8 cellular contexts compared by ENCODE assay signal in the genomic region with DNA sequence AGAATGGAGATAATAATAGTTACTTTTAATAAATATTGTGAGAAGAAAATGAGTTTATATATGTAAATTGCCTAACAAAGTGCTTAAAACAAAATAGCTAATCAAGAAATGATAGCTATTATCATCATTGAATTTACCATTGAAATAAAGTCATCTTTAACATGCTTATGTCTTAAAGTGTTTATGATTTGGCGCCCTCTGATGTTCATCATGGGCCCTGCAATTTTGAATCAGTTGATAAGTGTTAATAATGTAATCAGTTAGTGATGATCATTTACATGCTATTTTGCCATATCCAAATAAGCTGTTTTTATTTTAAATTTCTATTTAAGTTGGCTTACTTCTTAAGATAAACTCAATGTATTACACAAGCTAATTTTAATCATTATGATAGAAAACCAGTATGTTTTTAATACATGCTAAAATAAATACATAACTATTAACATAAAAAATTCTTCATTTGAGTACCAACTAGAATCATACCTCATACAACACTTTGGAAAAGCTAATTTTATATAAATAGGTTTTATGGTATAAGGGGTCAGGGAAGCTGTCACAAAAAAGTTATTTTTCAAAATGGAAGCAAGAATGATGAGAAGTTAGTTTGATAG. TPM values are rescaled to one million over a fixed set of nuclear protein-coding genes. Genes with fewer than 3 reads are reported as not detected.
DNase-seq lines count a peak whose midpoint lies in the region; ATAC-seq, FAIRE-seq and TF ChIP-seq lines count a peak whose summit lies in the region.

No MANE protein-coding gene starts in this region.

- no peaks in the 10 kb centered on the region for H3K4me1 Mint-ChIP-seq in activated T-cell treated with anti-CD3 and anti-CD28 coated beads, Interleukin-2, amount 50 U/mL, for 24 hours (ENCODE audit: low read depth)

- H3K27me3 ChIP-seq in SJCRH30 (no peaks in the 10 kb centered on the region), mammary epithelial cell (ENCODE audit: insufficient read depth, low read length) (no peaks in the 10 kb centered on the region), HepG2 (ENCODE audit: control insufficient read depth in 1 of 2, insufficient read depth in 2 of 2, low read length in 2 of 2) (no peaks in the 10 kb centered on the region)

- TF ChIP-seq EP300 in HepG2 (IDR thresholded peaks at IDR 0.05; ENCODE audit: low read depth in 2 of 2, low read length in 2 of 2), result no peak
- no peak for TF ChIP-seq EP300 in HepG2 (CRISPR knock-in tag; IDR thresholded peaks at IDR 0.05; ENCODE audit: borderline replicate concordance)

- H2AFZ ChIP-seq in mammary epithelial cell (ENCODE audit: low read depth, low read length) (no peak overlapping the region), HepG2 (ENCODE audit: low read length) (no peak overlapping the region)

- H3K4me3 Mint-ChIP-seq in activated T-cell treated with anti-CD3 and anti-CD28 coated beads, Interleukin-2, amount 50 U/mL, for 24 hours, result no peak overlapping the region

- intact Hi-C loops in mammary epithelial cell (cut with micrococcal nuclease), result loop anchor here (1.0 kb wide), 2 partner anchors 151 to 244 kb away; no protein-coding TSS in a partner anchor
- intact Hi-C loops in HepG2 (cut with micrococcal nuclease; ENCODE audit: unreplicated experiment), result loop anchor here (1.0 to 5.0 kb wide), 3 partner anchors 152 to 1312 kb away; a partner anchor contains a TSS

- CTCF ChIA-PET in mammary epithelial cell (lab: Charles Lee; ENCODE audit: low non-redundant PET) (interaction anchor here (0.6 to 1.0 kb wide), 4 partner anchors 47 to 754 kb away, joined by 3 to 5 read pairs (median 4); no protein-coding TSS in a partner anchor), HepG2 (lab: Yijun Ruan, JAX; ENCODE audit: low intra/inter-chr PET ratio, low total read pairs) (interaction anchor here (1.4 to 3.5 kb wide), 2 partner anchors 243 to 1312 kb away, joined by 4 to 61 read pairs; no protein-coding TSS in a partner anchor)

- H3K4me3 ChIP-seq in SJCRH30, result no peak overlapping the region
- H3K4me3 ChIP-seq in mammary epithelial cell (replicated peaks in 1 of 3; ENCODE audit: insufficient read depth in 1 of 3, low read depth in 2 of 3, low read length in 3 of 3), result no peak overlapping the region
- H3K4me3 ChIP-seq in HepG2 (replicated peaks in 1 of 3; ENCODE audit: insufficient read depth in 1 of 3, low read depth in 2 of 3, low read length in 3 of 3), result no peak overlapping the region

- TF ChIP-seq POLR2A in HepG2 (IDR thresholded peaks at IDR 0.05; ENCODE audit: insufficient read depth in 1 of 2, low read depth in 2 of 2, low read length in 2 of 2), result no peak

- H3K36me3 ChIP-seq in SJCRH30 (no peaks in the 10 kb centered on the region), mammary epithelial cell (ENCODE audit: insufficient read depth, low read length) (no peaks in the 10 kb centered on the region), HepG2 (replicated peaks in 1 of 2; ENCODE audit: control insufficient read depth in 1 of 2, insufficient read depth in 2 of 2, low read length in 2 of 2) (no peaks in the 10 kb centered on the region)

- no peak for ATAC-seq in HepG2
- no peak for ATAC-seq in GM18873 (IDR thresholded peaks at IDR 0.05; ENCODE audit: low FRiP score, unreplicated experiment)

- TF ChIP-seq CTCF in mammary epithelial cell (conservative IDR thresholded peaks at IDR 0.05 in 1 of 2, IDR thresholded peaks at IDR 0.05 in 1 of 2; ENCODE audit: extremely low read depth in 1 of 2, insufficient read depth in 1 of 2, low read depth in 1 of 2, low read length in 2 of 2), result peak; percentile 80 to 94
- TF ChIP-seq CTCF in HepG2 (CRISPR knock-in tag; IDR thresholded peaks at IDR 0.05), result peak; percentile 58

- H3K4me2 ChIP-seq in mammary epithelial cell (ENCODE audit: insufficient read depth, low read depth, low read length) (no peak overlapping the region), HepG2 (ENCODE audit: low read depth, low read length) (no peak overlapping the region)

- H3K9me3 ChIP-seq in SJCRH30 (replicated peaks) (peaks cover 18% of the 10 kb centered on the region; the same call in 1 of the 2 replicates), mammary epithelial cell (replicated peaks; ENCODE audit: insufficient read depth, low read length) (peaks cover 16% of the 10 kb centered on the region), HepG2 (ENCODE audit: low read length) (peaks cover 37% of the 10 kb centered on the region)

- BruUV-seq in mammary epithelial cell (replicated peaks; lab: Mats Ljungman, UMichigan), result no TSS peak
- BruUV-seq in HepG2 (replicated peaks; lab: Mats Ljungman, UMichigan), result no TSS peak

- POLR2A ChIA-PET in HepG2 (lab: Yijun Ruan, JAX), result no interaction called here

- dilution Hi-C loops in mammary epithelial cell (cut with HindIII; ENCODE audit: low sequenced_read_pairs), result loop anchor here (25.0 kb wide), 1 partner anchor 152 kb away; a partner anchor contains a TSS

- TF ChIP-seq RAD21 in HepG2 (CRISPR knock-in tag; IDR thresholded peaks at IDR 0.05), result no peak

- in situ Hi-C loops in mammary epithelial cell (cut with MboI; ENCODE audit: low sequenced_read_pairs in 2 of 2), result loop anchor here in 1 of 2 donors (5.0 to 10.0 kb wide), 2 partner anchors 150 to 242 kb away; a partner anchor contains a TSS
- in situ Hi-C loops in HepG2 (cut with HindIII; ENCODE audit: extremely low pct_ligation_motif_present, low pct_unique_long_range_greater_than_20kb), result loop anchor here (5.0 kb wide), 1 partner anchor 242 kb away; no protein-coding TSS in a partner anchor

- no peaks in the 10 kb centered on the region for H3K79me2 ChIP-seq in mammary epithelial cell (ENCODE audit: insufficient read depth, low read length)
- H3K79me2 ChIP-seq in HepG2 (ENCODE audit: insufficient read depth, low read length), result no peaks in the 10 kb centered on the region

- no peak for FAIRE-seq in HepG2 (lab: Jason Lieb, UNC)

- H3K27me3 Mint-ChIP-seq in activated T-cell treated with anti-CD3 and anti-CD28 coated beads, Interleukin-2, amount 50 U/mL, for 24 hours, result peaks cover 2% of the 10 kb centered on the region

- no peak overlapping the region for H3K27ac Mint-ChIP-seq in activated T-cell treated with anti-CD3 and anti-CD28 coated beads, Interleukin-2, amount 50 U/mL, for 24 hours

- WGBS in mammary epithelial cell (ENCODE audit: low coverage, missing lambda C conversion rate), result 0% methylated on average over 1 of the region's 1 CpG
- 2% methylated on average over 1 of the region's 1 CpG for whole genome bisulfite sequencing in HepG2 (ENCODE audit: low lambda C conversion rate)

- H4K20me1 ChIP-seq in mammary epithelial cell (ENCODE audit: insufficient read depth, low read length), result no peaks in the 10 kb centered on the region
- H4K20me1 ChIP-seq in HepG2 (ENCODE audit: insufficient read depth, low read length), result no peaks in the 10 kb centered on the region

- H3K9me3 Mint-ChIP-seq in activated T-cell treated with anti-CD3 and anti-CD28 coated beads, Interleukin-2, amount 50 U/mL, for 24 hours, result peaks cover 27% of the 10 kb centered on the region

- DNase-seq in activated T-cell treated with anti-CD3 and anti-CD28 coated beads for 1 hour (ENCODE audit: low read depth) (peak; percentile 19), LHCN-M2 (ENCODE audit: low read depth) (peak; percentile 62), SJCRH30 (peak; percentile 25 to 69), mammary epithelial cell (peak; percentile 35), HepG2 (ENCODE audit: low spot score) (peak; percentile 43), superior temporal gyrus (ENCODE audit: extremely low spot score) (peak; percentile 91)
- DNase-seq in activated T-cell treated with anti-CD3 and anti-CD28 coated beads, Interleukin-2, amount 50 U/mL, for 24 hours, result no peak

- H3K4me1 ChIP-seq in SJCRH30 (no peaks in the 10 kb centered on the region), mammary epithelial cell (ENCODE audit: insufficient read depth, low read length) (peaks cover 11% of the 10 kb centered on the region), HepG2 (ENCODE audit: insufficient read depth, low read length) (no peaks in the 10 kb centered on the region)

- H3K36me3 Mint-ChIP-seq in activated T-cell treated with anti-CD3 and anti-CD28 coated beads, Interleukin-2, amount 50 U/mL, for 24 hours (ENCODE audit: low read depth), result peaks cover 4% of the 10 kb centered on the region

- H3K27ac ChIP-seq in SJCRH30, result no peak overlapping the region
- H3K27ac ChIP-seq in mammary epithelial cell (ENCODE audit: insufficient read depth, low read depth, low read length), result no peak overlapping the region
- H3K27ac ChIP-seq in HepG2 (ENCODE audit: extremely low read length, insufficient read depth, low read length), result no peak overlapping the region

- H3K9ac ChIP-seq in mammary epithelial cell (ENCODE audit: insufficient read depth, low read length), result no peak overlapping the region
- no peak overlapping the region for H3K9ac ChIP-seq in HepG2 (ENCODE audit: insufficient read depth, low read depth, low read length)

RNA-seq across cellular contexts. Expression of a gene that starts 39.2 kb away (rescaled TPM):
- total RNA-seq in LHCN-M2 (2014; rRNA removed), result 0.83 and 1.5 TPM in 2 replicates
- polyA plus RNA-seq in LHCN-M2 (2012), result 12.7 TPM
- 0.05 TPM in 1 of 2 replicates, not detected in the other for total RNA-seq in SJCRH30 (2014; rRNA removed; shearing (Covaris generic))
- total RNA-seq in mammary epithelial cell, result 100 to 1,000 TPM; 115 to 269 TPM
- polyA plus RNA-seq in mammary epithelial cell, result 171 TPM
- polyA minus RNA-seq in mammary epithelial cell, result 86.8 TPM
- total RNA-seq in HepG2 (2016; rRNA removed; fragmentation: Illumina TruSeq; extraction: Trizol), result 0.49 and 0.67 TPM in 2 replicates
- 0.35 TPM in 1 of 2 replicates, not detected in the other for total RNA-seq in HepG2 (2016; cell fraction: cytosol; rRNA removed; fragmentation: Illumina TruSeq; extraction: Trizol; ENCODE audit: low read depth)
- total RNA-seq in HepG2 (2016; cell fraction: insoluble cytoplasmic fraction; rRNA removed; fragmentation: Illumina TruSeq; extraction: Trizol), result 0.30 and 0.31 TPM in 2 replicates
- 0.25 and 0.45 TPM in 2 replicates for total RNA-seq in HepG2 (2016; cell fraction: membrane; rRNA removed; fragmentation: Illumina TruSeq; extraction: Trizol)
- total RNA-seq in HepG2 (2016; cell fraction: nucleus; rRNA removed; fragmentation: Illumina TruSeq; extraction: Trizol), result 0.38 TPM in 1 of 2 replicates, not detected in the other
- 0.47 and 0.53 TPM in 2 replicates for polyA plus RNA-seq in HepG2 (2011; rRNA removed)
- 0.40 and 0.47 TPM in 2 replicates for polyA plus RNA-seq in HepG2 (2011; cell fraction: cytosol; rRNA removed)
- 0.21 TPM in 1 of 2 replicates, not detected in the other for polyA plus RNA-seq in HepG2 (2011; cell fraction: nucleus; rRNA removed)
- polyA plus RNA-seq in HepG2 (2012), result 0.15 and 0.44 TPM in 2 replicates
- 0.35 and 0.50 TPM in 2 replicates for polyA plus RNA-seq in HepG2 (2016; cell fraction: cytosol; fragmentation: Illumina TruSeq; extraction: Trizol; ENCODE audit: low read depth)
- 0.70 and 1.2 TPM in 2 replicates for polyA plus RNA-seq in HepG2 (2016; cell fraction: insoluble cytoplasmic fraction; fragmentation: Illumina TruSeq; extraction: Trizol; ENCODE audit: low read depth)
- 0.61 and 0.80 TPM in 2 replicates for polyA plus RNA-seq in HepG2 (2016; cell fraction: membrane; fragmentation: Illumina TruSeq; extraction: Trizol; ENCODE audit: low read depth)
- 0.41 TPM in 1 of 2 replicates, not detected in the other for polyA plus RNA-seq in HepG2 (2016; cell fraction: nucleus; fragmentation: Illumina TruSeq; extraction: Trizol; ENCODE audit: insufficient read depth, low read depth)
- polyA minus RNA-seq in HepG2 (2011; rRNA and poly(A)+ RNA removed; ENCODE audit: low replicate concordance), result 0.88 and 7.0 TPM in 2 replicates
- not detected in 2 replicates for polyA minus RNA-seq in HepG2 (2011; cell fraction: cytosol; rRNA and poly(A)+ RNA removed)
- polyA minus RNA-seq in HepG2 (2011; cell fraction: nucleus; rRNA and poly(A)+ RNA removed), result 0.25 TPM in 1 of 2 replicates, not detected in the other

Comparison
In these comparisons a context has a peak if more than half of its experiments do, and no peak if none do; other contexts are left out.
1. RNA of a gene that starts 39.2 kb away (total RNA-seq): 115 to 269 TPM in mammary epithelial cell; 0.83 to 1.5 TPM in LHCN-M2, 0.25 to 0.67 TPM in HepG2 and 0.05 TPM in SJCRH30; every median in the first group is over 10 times any median in the second.